In genomic region chr11:2569731-2570210, GRCh38 we compare ENCODE assay signal across 28 cellular contexts.
"Had no signal": no experiment of that assay in that cellular context is flagged by ENCODE, and none has a peak within 500 bp of the region (broad histone marks: within the 10 kb centered on the region; RNA-seq: fewer than 3 reads in every experiment).

No MANE protein-coding gene starts in this region.

- H3K36me3 Mint-ChIP-seq: activated naive CD8-positive, alpha-beta T cell had no signal

- H3K9me3 ChIP-seq: left lung, suprapubic skin, transverse colon, vagina had no signal

- H3K27me3 ChIP-seq: dorsolateral prefrontal cortex, foreskin keratinocyte, left lung, suprapubic skin, transverse colon, vagina had no signal

- DNase-seq: activated CD4-positive, CD25-positive, alpha-beta regulatory T cell treated with anti-CD3 and anti-CD28 coated beads, Interleukin-2, amount 50 U/mL, for 72 hours; activated CD8-positive, alpha-beta memory T cell treated with anti-CD3 and anti-CD28 coated beads for 24 hours; activated CD8-positive, alpha-beta memory T cell treated with anti-CD3 and anti-CD28 coated beads, Interleukin-2, amount 50 U/mL, for 48 hours; activated gamma-delta T cell; activated T-cell treated with anti-CD3 and anti-CD28 coated beads, Interleukin-2, amount 50 U/mL, for 48 hours; amniotic stem cell; caudate nucleus; foreskin keratinocyte; glutamatergic neuron; hypothalamus; islet precursor cell; retina; small intestine; stimulated activated CD4-positive, alpha-beta T cell treated with anti-CD3 and anti-CD28 coated beads, Interleukin-4, amount 100 ng/mL, for 1 hour; stimulated activated naive CD8-positive, alpha-beta T cell treated with anti-CD3 and anti-CD28 coated beads, Interleukin-15, amount 100 ng/mL, for 72 hours; transverse colon had no signal

- H3K4me1 ChIP-seq: foreskin keratinocyte, left lung, parathyroid adenoma, suprapubic skin, vagina had no signal

- H3K9me3 Mint-ChIP-seq: memory B cell; naive thymus-derived CD8-positive, alpha-beta T cell; stimulated activated naive CD8-positive, alpha-beta T cell treated with anti-CD3 and anti-CD28 coated beads, Interleukin-15, amount 100 ng/mL, for 72 hours had no signal

- H3K79me2 ChIP-seq: parathyroid adenoma had no signal

- H3K27me3 Mint-ChIP-seq: activated naive CD8-positive, alpha-beta T cell; memory B cell; naive thymus-derived CD8-positive, alpha-beta T cell; stimulated activated naive CD8-positive, alpha-beta T cell treated with anti-CD3 and anti-CD28 coated beads, Interleukin-15, amount 100 ng/mL, for 72 hours; T-helper 17 cell had no signal

- H3K4me3 ChIP-seq: dorsolateral prefrontal cortex, left lung, suprapubic skin, transverse colon, vagina had no signal

- H3K9ac ChIP-seq: parathyroid adenoma had no signal

- H3K4me3 Mint-ChIP-seq: activated naive CD8-positive, alpha-beta T cell; memory B cell; naive thymus-derived CD8-positive, alpha-beta T cell; stimulated activated naive CD8-positive, alpha-beta T cell treated with anti-CD3 and anti-CD28 coated beads, Interleukin-15, amount 100 ng/mL, for 72 hours; T-helper 17 cell had no signal

- H3K36me3 ChIP-seq: suprapubic skin, transverse colon, vagina had no signal

- ATAC-seq: foreskin keratinocyte; left lung; naive thymus-derived CD8-positive, alpha-beta T cell; stimulated activated naive CD8-positive, alpha-beta T cell treated with anti-CD3 and anti-CD28 coated beads, Interleukin-15, amount 100 ng/mL, for 72 hours; T-helper 17 cell had no signal

- H2AFZ ChIP-seq: parathyroid adenoma had no signal

- FAIRE-seq: colon, small intestine had no signal

- H3K4me1 Mint-ChIP-seq: T-helper 17 cell had no signal

- H3K27ac Mint-ChIP-seq: activated naive CD8-positive, alpha-beta T cell; memory B cell; stimulated activated naive CD8-positive, alpha-beta T cell treated with anti-CD3 and anti-CD28 coated beads, Interleukin-15, amount 100 ng/mL, for 72 hours; T-helper 17 cell had no signal

- H3K27ac ChIP-seq: dorsolateral prefrontal cortex, epithelial cell of prostate, foreskin keratinocyte, left lung, parathyroid adenoma, suprapubic skin, transverse colon, vagina, VCaP had no signal
